In genomic region chr1:9716404-9717192, GRCh38 we compare ENCODE assay signal across 9 cellular contexts.
DNase-seq lines count a peak whose midpoint lies in the region; ATAC-seq, FAIRE-seq and TF ChIP-seq lines count a peak whose summit lies in the region.
"Had no signal": no experiment of that assay in that cellular context is flagged by ENCODE, and none has a peak within 500 bp of the region (broad histone marks: within the 10 kb centered on the region; RNA-seq: fewer than 3 reads in every experiment).

No MANE protein-coding gene starts in this region.

- peak; percentile 17 for TF ChIP-seq POLR2A in GM19099 (IDR thresholded peaks at IDR 0.05; ENCODE audit: extremely low read depth, insufficient read length, low read depth)

- H3K27ac ChIP-seq in endodermal cell (ENCODE audit: low read depth, low read length) (no peak overlapping the region), small intestine (ENCODE audit: low read depth in 1 of 2, low read length in 1 of 2) (peak overlapping the region; percentile 27 to 75), heart right ventricle (peak overlapping the region in 3 of 10 donors; percentile 17 to 88 (median 53))
- H3K27ac ChIP-seq: SK-N-MC had no signal

- no peaks in the 10 kb centered on the region for H3K9me3 ChIP-seq in endodermal cell (ENCODE audit: control insufficient read depth, low read length)
- no peaks in the 10 kb centered on the region for H3K9me3 ChIP-seq in small intestine (ENCODE audit: control insufficient read depth, low read depth)
- no peaks in the 10 kb centered on the region for H3K9me3 ChIP-seq in heart right ventricle

- H3K9ac ChIP-seq in endodermal cell (ENCODE audit: extremely low read depth, low read length, poor library complexity, severe bottlenecking), result no peak overlapping the region

- TF ChIP-seq CTCF in endodermal cell (conservative IDR thresholded peaks at IDR 0.05) (no peak), heart right ventricle (IDR thresholded peaks at IDR 0.05) (no peak)

- FAIRE-seq in small intestine (lab: Jason Lieb, UNC), result no peak

- H3K4me3 Mint-ChIP-seq in T-cell (peak overlapping the region; percentile 84 to 95 (median 94)), endodermal cell (no peak overlapping the region)

- H3K4me3 ChIP-seq in endodermal cell (ENCODE audit: low read length) (no peak overlapping the region), small intestine (ENCODE audit: low read depth in 1 of 2, low read length in 2 of 2) (peak overlapping the region in 1 of 2 donors; percentile 35), heart right ventricle (peak overlapping the region in 3 of 10 donors; percentile 31 to 46 (median 32))
- H3K4me3 ChIP-seq: SK-N-MC had no signal

- H3K36me3 Mint-ChIP-seq in T-cell (peaks cover 28% of the 10 kb centered on the region), endodermal cell (ENCODE audit: low read depth) (peaks cover 7% of the 10 kb centered on the region)

- H3K36me3 ChIP-seq in endodermal cell (ENCODE audit: control insufficient read depth, insufficient read depth, low read length) (no peaks in the 10 kb centered on the region), small intestine (ENCODE audit: control insufficient read depth in 2 of 2, insufficient read depth in 2 of 2, low read length in 2 of 2) (no peaks in the 10 kb centered on the region), heart right ventricle (peaks cover 0 to 83% (median 0%) of the 10 kb centered on the region in 9 donors)

- H3K9me3 Mint-ChIP-seq in T-cell (no peaks in the 10 kb centered on the region), endodermal cell (no peaks in the 10 kb centered on the region)

- H3K4me1 Mint-ChIP-seq in T-cell, result peaks cover 58 to 80% (median 76%) of the 10 kb centered on the region in 3 donors
- peaks cover 15% of the 10 kb centered on the region for H3K4me1 Mint-ChIP-seq in endodermal cell

- POLR2A ChIA-PET in T-cell (lab: Charles Lee), result interaction anchor here in 1 of 2 donors (0.6 kb wide), 1 partner anchor 158 kb away, joined by 3 read pairs; no protein-coding TSS in a partner anchor

- no peaks in the 10 kb centered on the region for H3K4me1 ChIP-seq in endodermal cell (ENCODE audit: control insufficient read depth, insufficient read depth, low read length)
- no peaks in the 10 kb centered on the region for H3K4me1 ChIP-seq in small intestine (ENCODE audit: control insufficient read depth in 2 of 2, insufficient read depth in 1 of 2, low read depth in 1 of 2, low read length in 1 of 2)
- peaks cover 0 to 33% (median 0%) of the 10 kb centered on the region in 9 donors for H3K4me1 ChIP-seq in heart right ventricle

- WGBS in endodermal cell (ENCODE audit: insufficient coverage in 1 of 2, insufficient read length in 1 of 2), 2 experiments, result 94 to 99% methylated on average over 15 to 29 of the region's 29 CpGs
- WGBS in small intestine, 3 donors, result 79 to 86% (median 85%) methylated on average over 28 to 29 of the region's 29 CpGs
- 96 to 98% methylated on average over 29 of the region's 29 CpGs for WGBS in heart right ventricle, 2 donors

- intact Hi-C loops in heart right ventricle (cut with DNase I), result loop anchor here in 1 of 10 donors (10.0 kb wide), 1 partner anchor 92 kb away; no protein-coding TSS in a partner anchor

- H3K27ac Mint-ChIP-seq in T-cell (peak overlapping the region; percentile 100), endodermal cell (peak overlapping the region; percentile 55)

- H3K27me3 ChIP-seq in endodermal cell (ENCODE audit: control insufficient read depth, insufficient read depth, low read length, poor library complexity, severe bottlenecking) (no peaks in the 10 kb centered on the region), small intestine (ENCODE audit: control insufficient read depth in 2 of 2, insufficient read depth in 2 of 2, low read length in 2 of 2) (no peaks in the 10 kb centered on the region), heart right ventricle (no peaks in the 10 kb centered on the region)

- peak in 2 of 4 experiments; percentile 11 for ATAC-seq in T-cell (replicated peaks in 1 of 4)
- no peak for ATAC-seq in HG03457 (IDR thresholded peaks at IDR 0.05; ENCODE audit: unreplicated experiment)
- no peak for ATAC-seq in heart right ventricle

- CTCF ChIA-PET in T-cell (lab: Charles Lee), result interaction anchor here (0.6 to 1.5 kb wide), 6 partner anchors 8 to 258 kb away, joined by 3 read pairs; no protein-coding TSS in a partner anchor

- DNase-seq in T-cell (peak in 4 of 34 experiments; percentile 40 to 44 (median 40)), endodermal cell (no peak), small intestine (no peak), heart right ventricle (no peak), NCI-H1417 treated with DMSO at 0.1 percent for 48 hours (lab: John Stamatoyannopoulos, UW) (no peak), SHP77 (lab: John Stamatoyannopoulos, UW) (no peak)

- H3K27me3 Mint-ChIP-seq in T-cell (no peaks in the 10 kb centered on the region), endodermal cell (ENCODE audit: insufficient read depth) (no peaks in the 10 kb centered on the region)
